1 cellular context compared by ENCODE assay signal in the genomic region with DNA sequence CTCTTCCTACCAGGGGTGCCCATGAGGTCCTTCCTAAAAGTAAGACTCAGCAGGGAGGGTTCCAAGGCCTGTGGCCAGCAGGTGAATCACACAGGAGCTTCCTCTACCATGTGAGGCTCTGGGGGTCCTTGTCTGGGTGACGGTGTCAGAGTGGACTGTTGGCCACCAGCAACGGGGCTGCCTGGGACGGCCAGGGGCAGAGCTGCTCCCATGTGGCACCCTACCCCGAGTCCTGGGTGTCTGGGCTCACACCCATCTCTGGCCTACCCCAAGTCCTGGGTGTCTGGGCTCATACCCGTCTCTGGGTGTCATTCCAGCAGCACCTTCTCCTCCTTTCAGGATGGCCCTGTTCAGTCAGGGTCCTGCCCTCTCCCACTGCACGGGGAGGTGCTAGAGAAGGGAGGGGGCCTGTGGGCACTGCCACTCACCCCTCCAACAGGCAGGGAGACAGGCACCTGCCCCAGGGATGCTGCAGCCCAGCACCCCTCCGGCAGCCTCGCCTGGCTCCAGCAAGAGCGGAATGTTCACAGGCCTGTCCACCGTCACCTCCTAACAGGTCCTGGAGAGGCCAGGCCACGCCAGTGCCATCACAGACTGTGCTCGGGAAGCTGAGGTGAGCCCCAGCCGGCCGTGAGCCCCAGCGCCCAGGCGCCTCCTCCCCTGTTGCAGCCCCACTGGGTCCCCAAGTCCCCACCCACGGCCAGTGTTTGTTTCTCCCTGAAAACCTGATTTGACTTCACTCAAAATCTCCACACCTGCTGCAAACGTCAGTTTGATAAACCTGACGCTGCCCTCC.
TF ChIP-seq lines count a peak whose summit lies in the region.

No MANE protein-coding gene starts in this region.

TF ChIP-seq in H1, 55 proteins besides CTCF, POLR2A, EP300 and RAD21:
- TF ChIP-seq ASH2L (IDR thresholded peaks at IDR 0.05; ENCODE audit: low read length) = no peak
- no peak for TF ChIP-seq BCL11A (IDR thresholded peaks at IDR 0.05; ENCODE audit: low read depth in 2 of 2, low read length in 2 of 2)
- TF ChIP-seq SP1 (IDR thresholded peaks at IDR 0.05; ENCODE audit: low read depth, low read length) = no peak
- no peak for TF ChIP-seq SRF (IDR thresholded peaks at IDR 0.05; ENCODE audit: low read depth, low read length)
- TF ChIP-seq ZNF274 (IDR thresholded peaks at IDR 0.05; ENCODE audit: borderline replicate concordance, extremely low read depth, low read length) = no peak
- TF ChIP-seq CBX8 (IDR thresholded peaks at IDR 0.05; ENCODE audit: borderline replicate concordance, low read depth, low read length) = no peak
- no peak for TF ChIP-seq CEBPB (IDR thresholded peaks at IDR 0.05; ENCODE audit: low read depth, low read length)
- TF ChIP-seq, protein P1, sequence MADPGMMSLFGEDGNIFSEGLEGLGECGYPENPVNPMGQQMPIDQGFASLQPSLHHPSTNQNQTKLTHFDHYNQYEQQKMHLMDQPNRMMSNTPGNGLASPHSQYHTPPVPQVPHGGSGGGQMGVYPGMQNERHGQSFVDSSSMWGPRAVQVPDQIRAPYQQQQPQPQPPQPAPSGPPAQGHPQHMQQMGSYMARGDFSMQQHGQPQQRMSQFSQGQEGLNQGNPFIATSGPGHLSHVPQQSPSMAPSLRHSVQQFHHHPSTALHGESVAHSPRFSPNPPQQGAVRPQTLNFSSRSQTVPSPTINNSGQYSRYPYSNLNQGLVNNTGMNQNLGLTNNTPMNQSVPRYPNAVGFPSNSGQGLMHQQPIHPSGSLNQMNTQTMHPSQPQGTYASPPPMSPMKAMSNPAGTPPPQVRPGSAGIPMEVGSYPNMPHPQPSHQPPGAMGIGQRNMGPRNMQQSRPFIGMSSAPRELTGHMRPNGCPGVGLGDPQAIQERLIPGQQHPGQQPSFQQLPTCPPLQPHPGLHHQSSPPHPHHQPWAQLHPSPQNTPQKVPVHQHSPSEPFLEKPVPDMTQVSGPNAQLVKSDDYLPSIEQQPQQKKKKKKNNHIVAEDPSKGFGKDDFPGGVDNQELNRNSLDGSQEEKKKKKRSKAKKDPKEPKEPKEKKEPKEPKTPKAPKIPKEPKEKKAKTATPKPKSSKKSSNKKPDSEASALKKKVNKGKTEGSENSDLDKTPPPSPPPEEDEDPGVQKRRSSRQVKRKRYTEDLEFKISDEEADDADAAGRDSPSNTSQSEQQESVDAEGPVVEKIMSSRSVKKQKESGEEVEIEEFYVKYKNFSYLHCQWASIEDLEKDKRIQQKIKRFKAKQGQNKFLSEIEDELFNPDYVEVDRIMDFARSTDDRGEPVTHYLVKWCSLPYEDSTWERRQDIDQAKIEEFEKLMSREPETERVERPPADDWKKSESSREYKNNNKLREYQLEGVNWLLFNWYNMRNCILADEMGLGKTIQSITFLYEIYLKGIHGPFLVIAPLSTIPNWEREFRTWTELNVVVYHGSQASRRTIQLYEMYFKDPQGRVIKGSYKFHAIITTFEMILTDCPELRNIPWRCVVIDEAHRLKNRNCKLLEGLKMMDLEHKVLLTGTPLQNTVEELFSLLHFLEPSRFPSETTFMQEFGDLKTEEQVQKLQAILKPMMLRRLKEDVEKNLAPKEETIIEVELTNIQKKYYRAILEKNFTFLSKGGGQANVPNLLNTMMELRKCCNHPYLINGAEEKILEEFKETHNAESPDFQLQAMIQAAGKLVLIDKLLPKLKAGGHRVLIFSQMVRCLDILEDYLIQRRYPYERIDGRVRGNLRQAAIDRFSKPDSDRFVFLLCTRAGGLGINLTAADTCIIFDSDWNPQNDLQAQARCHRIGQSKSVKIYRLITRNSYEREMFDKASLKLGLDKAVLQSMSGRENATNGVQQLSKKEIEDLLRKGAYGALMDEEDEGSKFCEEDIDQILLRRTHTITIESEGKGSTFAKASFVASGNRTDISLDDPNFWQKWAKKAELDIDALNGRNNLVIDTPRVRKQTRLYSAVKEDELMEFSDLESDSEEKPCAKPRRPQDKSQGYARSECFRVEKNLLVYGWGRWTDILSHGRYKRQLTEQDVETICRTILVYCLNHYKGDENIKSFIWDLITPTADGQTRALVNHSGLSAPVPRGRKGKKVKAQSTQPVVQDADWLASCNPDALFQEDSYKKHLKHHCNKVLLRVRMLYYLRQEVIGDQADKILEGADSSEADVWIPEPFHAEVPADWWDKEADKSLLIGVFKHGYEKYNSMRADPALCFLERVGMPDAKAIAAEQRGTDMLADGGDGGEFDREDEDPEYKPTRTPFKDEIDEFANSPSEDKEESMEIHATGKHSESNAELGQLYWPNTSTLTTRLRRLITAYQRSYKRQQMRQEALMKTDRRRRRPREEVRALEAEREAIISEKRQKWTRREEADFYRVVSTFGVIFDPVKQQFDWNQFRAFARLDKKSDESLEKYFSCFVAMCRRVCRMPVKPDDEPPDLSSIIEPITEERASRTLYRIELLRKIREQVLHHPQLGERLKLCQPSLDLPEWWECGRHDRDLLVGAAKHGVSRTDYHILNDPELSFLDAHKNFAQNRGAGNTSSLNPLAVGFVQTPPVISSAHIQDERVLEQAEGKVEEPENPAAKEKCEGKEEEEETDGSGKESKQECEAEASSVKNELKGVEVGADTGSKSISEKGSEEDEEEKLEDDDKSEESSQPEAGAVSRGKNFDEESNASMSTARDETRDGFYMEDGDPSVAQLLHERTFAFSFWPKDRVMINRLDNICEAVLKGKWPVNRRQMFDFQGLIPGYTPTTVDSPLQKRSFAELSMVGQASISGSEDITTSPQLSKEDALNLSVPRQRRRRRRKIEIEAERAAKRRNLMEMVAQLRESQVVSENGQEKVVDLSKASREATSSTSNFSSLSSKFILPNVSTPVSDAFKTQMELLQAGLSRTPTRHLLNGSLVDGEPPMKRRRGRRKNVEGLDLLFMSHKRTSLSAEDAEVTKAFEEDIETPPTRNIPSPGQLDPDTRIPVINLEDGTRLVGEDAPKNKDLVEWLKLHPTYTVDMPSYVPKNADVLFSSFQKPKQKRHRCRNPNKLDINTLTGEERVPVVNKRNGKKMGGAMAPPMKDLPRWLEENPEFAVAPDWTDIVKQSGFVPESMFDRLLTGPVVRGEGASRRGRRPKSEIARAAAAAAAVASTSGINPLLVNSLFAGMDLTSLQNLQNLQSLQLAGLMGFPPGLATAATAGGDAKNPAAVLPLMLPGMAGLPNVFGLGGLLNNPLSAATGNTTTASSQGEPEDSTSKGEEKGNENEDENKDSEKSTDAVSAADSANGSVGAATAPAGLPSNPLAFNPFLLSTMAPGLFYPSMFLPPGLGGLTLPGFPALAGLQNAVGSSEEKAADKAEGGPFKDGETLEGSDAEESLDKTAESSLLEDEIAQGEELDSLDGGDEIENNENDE (IDR thresholded peaks at IDR 0.05; ENCODE audit: insufficient replicate concordance, low read length) = no peak
- TF ChIP-seq TEAD4 (IDR thresholded peaks at IDR 0.05; ENCODE audit: low read depth, low read length) = no peak
- TF ChIP-seq, protein P2, sequence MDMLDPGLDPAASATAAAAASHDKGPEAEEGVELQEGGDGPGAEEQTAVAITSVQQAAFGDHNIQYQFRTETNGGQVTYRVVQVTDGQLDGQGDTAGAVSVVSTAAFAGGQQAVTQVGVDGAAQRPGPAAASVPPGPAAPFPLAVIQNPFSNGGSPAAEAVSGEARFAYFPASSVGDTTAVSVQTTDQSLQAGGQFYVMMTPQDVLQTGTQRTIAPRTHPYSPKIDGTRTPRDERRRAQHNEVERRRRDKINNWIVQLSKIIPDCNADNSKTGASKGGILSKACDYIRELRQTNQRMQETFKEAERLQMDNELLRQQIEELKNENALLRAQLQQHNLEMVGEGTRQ (IDR thresholded peaks at IDR 0.05; ENCODE audit: low read length) = no peak
- TF ChIP-seq TBP (IDR thresholded peaks at IDR 0.05; ENCODE audit: low read depth, low read length) = no peak
- TF ChIP-seq NANOG (IDR thresholded peaks at IDR 0.05; ENCODE audit: insufficient read depth, low read depth, low read length, poor library complexity, severe bottlenecking) = no peak
